In the genomic region with DNA sequence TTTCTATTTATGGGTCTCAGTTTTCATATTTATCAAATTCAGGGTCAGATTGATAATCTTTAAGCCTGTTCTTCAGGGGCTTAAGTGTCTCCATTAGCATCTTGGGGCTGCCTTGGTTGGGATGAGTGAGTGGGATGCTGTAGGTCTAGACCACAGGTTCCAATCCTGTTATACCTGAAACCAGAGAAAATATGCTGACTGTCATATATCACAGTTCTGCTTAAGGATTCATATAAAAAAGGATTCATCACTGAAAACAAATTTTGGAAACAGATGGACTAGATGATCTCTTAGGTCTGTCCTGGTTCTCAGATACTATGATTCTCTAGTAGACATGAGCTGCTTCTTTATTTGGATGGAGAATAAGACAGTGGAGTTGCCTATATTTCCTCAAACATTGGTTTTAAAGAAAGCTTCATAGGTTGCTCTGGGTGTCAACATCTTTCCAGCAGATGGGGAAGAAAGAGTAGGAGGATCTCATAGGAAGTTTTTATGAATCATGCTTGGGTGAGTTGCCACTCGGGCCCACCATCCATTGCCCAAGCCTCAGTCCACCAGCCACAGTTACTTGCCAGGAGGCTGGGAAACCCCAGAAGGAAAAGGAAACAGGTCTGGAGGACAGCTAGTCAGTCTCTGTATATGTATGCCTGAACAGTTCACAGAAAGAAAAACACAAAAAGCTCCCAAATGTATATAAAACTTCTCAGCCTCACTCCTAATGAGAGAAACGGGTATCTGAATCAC, we compare ENCODE assay signal across 10 cellular contexts. TPM values are rescaled to one million over a fixed set of nuclear protein-coding genes. Genes with fewer than 3 reads are reported as not detected.
A peak's percentile ranks its signal among the peaks of the same experiment; 100 is the strongest.
DNase-seq lines count a peak whose midpoint lies in the region; ATAC-seq and TF ChIP-seq lines count a peak whose summit lies in the region.
"Had no signal": no experiment of that assay in that cellular context is flagged by ENCODE, and none has a peak within 500 bp of the region (broad histone marks: within the 10 kb centered on the region; RNA-seq: fewer than 3 reads in every experiment).

No MANE protein-coding gene starts in this region.

- no peaks in the 10 kb centered on the region for H3K27me3 ChIP-seq in breast epithelium
- no peaks in the 10 kb centered on the region for H3K27me3 ChIP-seq in upper lobe of left lung

- intact Hi-C loops in MCF 10A (cut with micrococcal nuclease) = no loop called here
- intact Hi-C loops in breast epithelium (cut with DNase I; ENCODE audit: low total_unique reads) = no loop called here
- intact Hi-C loops in activated CD4-positive, alpha-beta memory T cell treated with anti-CD3 and anti-CD28 coated beads for 36 hours (cut with micrococcal nuclease) = loop anchor here (1.0 kb wide), 1 partner anchor 229 kb away; a partner anchor contains a TSS

- H3K9me3 Mint-ChIP-seq in MCF 10A (ENCODE audit: unreplicated experiment) = peaks cover 12% of the 10 kb centered on the region
- H3K9me3 Mint-ChIP-seq in activated CD4-positive, alpha-beta memory T cell treated with anti-CD3 and anti-CD28 coated beads for 36 hours = peaks cover 3% of the 10 kb centered on the region

- H3K27ac ChIP-seq in breast epithelium = no peak overlapping the region
- H3K27ac ChIP-seq in upper lobe of left lung = peak overlapping the region in 3 of 4 donors; percentile 48 to 77 (median 66)

- H3K9me3 ChIP-seq in breast epithelium (no peaks in the 10 kb centered on the region), upper lobe of left lung (no peaks in the 10 kb centered on the region)

- no peaks in the 10 kb centered on the region for H3K27me3 Mint-ChIP-seq in MCF 10A (ENCODE audit: insufficient read depth, unreplicated experiment)
- H3K27me3 Mint-ChIP-seq in activated CD4-positive, alpha-beta memory T cell treated with anti-CD3 and anti-CD28 coated beads for 36 hours = no peaks in the 10 kb centered on the region
- H3K27me3 Mint-ChIP-seq: brain had no signal

- no peak for TF ChIP-seq POLR2A in breast epithelium (IDR thresholded peaks at IDR 0.05)
- no peak for TF ChIP-seq POLR2A in upper lobe of left lung (IDR thresholded peaks at IDR 0.05)

- H3K4me3 ChIP-seq in breast epithelium = no peak overlapping the region
- no peak overlapping the region for H3K4me3 ChIP-seq in fibroblast of pulmonary artery (replicated peaks; ENCODE audit: low read depth, low read length)
- H3K4me3 ChIP-seq in upper lobe of left lung = no peak overlapping the region

- no TSS peak for BruUV-seq in MCF 10A (replicated peaks; lab: Mats Ljungman, UMichigan)

- POLR2A ChIA-PET in MCF 10A (lab: Yijun Ruan, JAX) = interaction anchor here (1.2 to 2.2 kb wide), 2 partner anchors 17 to 199 kb away, joined by 3 to 7 read pairs; a partner anchor contains a TSS
- POLR2A ChIA-PET in activated CD4-positive, alpha-beta memory T cell treated with anti-CD3 and anti-CD28 coated beads for 36 hours (lab: Charles Lee) = interaction anchor here (0.7 to 1.5 kb wide), 5 partner anchors 51 to 329 kb away, joined by 3 to 5 read pairs (median 3); a partner anchor contains a TSS

- 52 to 75% methylated on average over 2 of the region's 2 CpGs for WGBS in upper lobe of left lung, 2 donors

- CTCF ChIA-PET in MCF 10A (lab: Yijun Ruan, JAX) = interaction anchor here (0.8 kb wide), 1 partner anchor 65 kb away, joined by 3 read pairs; no protein-coding TSS in a partner anchor
- CTCF ChIA-PET in activated CD4-positive, alpha-beta memory T cell treated with anti-CD3 and anti-CD28 coated beads for 36 hours (lab: Charles Lee) = interaction anchor here (0.6 to 2.2 kb wide), 9 partner anchors 11 to 679 kb away, joined by 3 to 13 read pairs (median 4); a partner anchor contains a TSS

- H3K4me1 Mint-ChIP-seq in MCF 10A (ENCODE audit: insufficient read depth, unreplicated experiment) = peaks cover 20% of the 10 kb centered on the region
- peaks cover 33% of the 10 kb centered on the region for H3K4me1 Mint-ChIP-seq in activated CD4-positive, alpha-beta memory T cell treated with anti-CD3 and anti-CD28 coated beads for 36 hours (ENCODE audit: low read depth)
- H3K4me1 Mint-ChIP-seq: brain had no signal

- H3K4me1 ChIP-seq in breast epithelium (no peaks in the 10 kb centered on the region), upper lobe of left lung (peaks cover 7 to 15% (median 9%) of the 10 kb centered on the region in 4 donors)

- H3K4me3 Mint-ChIP-seq in MCF 10A (ENCODE audit: unreplicated experiment) = peak overlapping the region; percentile 16
- H3K4me3 Mint-ChIP-seq in activated CD4-positive, alpha-beta memory T cell treated with anti-CD3 and anti-CD28 coated beads for 36 hours = no peak overlapping the region
- H3K4me3 Mint-ChIP-seq: brain had no signal

- no peaks in the 10 kb centered on the region for H3K36me3 ChIP-seq in breast epithelium
- peaks cover 3 to 58% (median 33%) of the 10 kb centered on the region in 4 donors for H3K36me3 ChIP-seq in upper lobe of left lung

- peaks cover 45% of the 10 kb centered on the region for H3K36me3 Mint-ChIP-seq in MCF 10A (ENCODE audit: insufficient read depth, unreplicated experiment)
- H3K36me3 Mint-ChIP-seq in activated CD4-positive, alpha-beta memory T cell treated with anti-CD3 and anti-CD28 coated beads for 36 hours = peaks cover 42% of the 10 kb centered on the region
- H3K36me3 Mint-ChIP-seq: brain had no signal

- no peak for TF ChIP-seq EP300 in upper lobe of left lung (IDR thresholded peaks at IDR 0.05)

- peak in 1 of 2 donors; percentile 20 for ATAC-seq in upper lobe of left lung (ENCODE audit: low FRiP score in 2 of 2)
- no peak for ATAC-seq in HG03045 (IDR thresholded peaks at IDR 0.05; ENCODE audit: unreplicated experiment)

- DNase-seq in MCF 10A (ENCODE audit: unreplicated experiment) (peak; percentile 54), breast epithelium (ENCODE audit: low spot score in 2 of 2) (no peak), fibroblast of pulmonary artery (ENCODE audit: low read depth) (peak; percentile 78), upper lobe of left lung (no peak), DMS53 treated with DMSO at 0.1 percent for 48 hours (lab: John Stamatoyannopoulos, UW; ENCODE audit: unreplicated experiment) (no peak), NOMO-1 treated with dmso at 0.1 percent for 144 hours (lab: John Stamatoyannopoulos, UW; ENCODE audit: unreplicated experiment) (no peak)
- no peak for DNase-seq in activated CD4-positive, alpha-beta memory T cell treated with anti-CD3 and anti-CD28 coated beads for 36 hours
- DNase-seq: NCI-H446 treated with DMSO at 0.1 percent for 48 hours had no signal

- TF ChIP-seq CTCF in MCF 10A (IDR thresholded peaks at IDR 0.05; ENCODE audit: unreplicated experiment) (no peak), breast epithelium (IDR thresholded peaks at IDR 0.05) (no peak), fibroblast of pulmonary artery (IDR thresholded peaks at IDR 0.05; ENCODE audit: low read length, missing control alignments) (no peak), upper lobe of left lung (IDR thresholded peaks at IDR 0.05) (no peak)

- H3K27ac Mint-ChIP-seq in MCF 10A (ENCODE audit: low read depth, unreplicated experiment) = peak overlapping the region; percentile 96
- H3K27ac Mint-ChIP-seq in activated CD4-positive, alpha-beta memory T cell treated with anti-CD3 and anti-CD28 coated beads for 36 hours = peak overlapping the region; percentile 89
- H3K27ac Mint-ChIP-seq: brain had no signal

RNA-seq across cellular contexts. Expression of a gene that starts 42.9 kb away (rescaled TPM):
- total RNA-seq in MCF 10A (2022) (15.4 and 17.2 TPM in 2 replicates), breast epithelium (10 to 100 TPM; 14.2 to 42.4 (median 16.4) TPM), upper lobe of left lung (10 to 100 TPM; 18.1 to 26.6 (median 24.2) TPM)
- total RNA-seq in activated CD4-positive, alpha-beta memory T cell treated with anti-CD3 and anti-CD28 coated beads for 36 hours = 1 to 10 TPM; 1.2 to 1.3 TPM

Comparison
In these comparisons a context has a peak if more than half of its experiments do, and no peak if none do; other contexts are left out.
1. DNase-seq: peak in MCF 10A (single experiment) and fibroblast of pulmonary artery (single experiment); none in breast epithelium (0 of 2), activated CD4-positive, alpha-beta memory T cell treated with anti-CD3 and anti-CD28 coated beads for 36 hours (single experiment), upper lobe of left lung (0 of 2), DMS53 treated with DMSO at 0.1 percent for 48 hours (single experiment) and NOMO-1 treated with dmso at 0.1 percent for 144 hours (single experiment).
2. H3K27ac ChIP-seq: peak in upper lobe of left lung (3 of 4); none in breast epithelium (0 of 2).